Comparison of ENCODE assay signal across 11 cellular contexts in the genomic region with DNA sequence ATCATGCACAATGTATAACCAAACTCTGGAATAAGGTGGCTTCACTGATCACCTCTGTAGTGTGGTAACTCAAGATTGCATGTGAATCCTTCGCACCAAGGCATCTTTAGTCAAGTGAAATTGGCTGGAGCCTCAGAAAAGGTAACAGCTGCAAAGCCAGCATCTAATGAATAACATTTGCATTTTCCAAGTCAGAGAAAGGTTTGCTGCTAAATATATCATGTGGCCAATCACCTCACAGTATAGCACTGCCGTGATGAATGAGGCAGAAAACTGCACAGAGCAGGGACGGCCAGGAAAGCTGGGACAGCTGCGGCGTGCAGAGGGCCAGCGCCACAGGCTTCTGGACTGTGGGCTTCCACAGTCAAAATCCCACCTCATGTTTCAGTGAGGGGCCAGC. TPM values are rescaled to one million over a fixed set of nuclear protein-coding genes. Genes with fewer than 3 reads are reported as not detected.
DNase-seq lines count a peak whose midpoint lies in the region; ATAC-seq and TF ChIP-seq lines count a peak whose summit lies in the region.
"Had no signal": no experiment of that assay in that cellular context is flagged by ENCODE, and none has a peak within 500 bp of the region (broad histone marks: within the 10 kb centered on the region; RNA-seq: fewer than 3 reads in every experiment).

No MANE protein-coding gene starts in this region.

- peaks cover 98% of the 10 kb centered on the region for H3K4me1 ChIP-seq in KMS-11 (ENCODE audit: low read depth, poor library complexity, severe bottlenecking)
- peaks cover 5% of the 10 kb centered on the region for H3K4me1 ChIP-seq in upper lobe of right lung

- no peaks in the 10 kb centered on the region for H3K27me3 Mint-ChIP-seq in stimulated activated memory B cell treated with anti-CD40 and anti-IgM and Interleukin-4, amounts not matched to agents 10 μg/mL and 1 μg/mL and 100 μg/mL, for 72 hours
- H3K27me3 Mint-ChIP-seq in T-helper 17 cell, result no peaks in the 10 kb centered on the region

- H3K9me3 ChIP-seq in upper lobe of right lung, result no peaks in the 10 kb centered on the region
- no peaks in the 10 kb centered on the region for H3K9me3 ChIP-seq in T-helper 17 cell (ENCODE audit: control insufficient read depth, low read length, poor library complexity, severe bottlenecking)

- H3K79me2 ChIP-seq in KMS-11 (ENCODE audit: insufficient read depth, low read depth), result peaks cover 72% of the 10 kb centered on the region

- peak; percentile 62 for ATAC-seq in HG02759 (IDR thresholded peaks at IDR 0.05; ENCODE audit: unreplicated experiment)
- peak; percentile 80 for ATAC-seq in stimulated activated memory B cell treated with anti-CD40 and anti-IgM and Interleukin-4, amounts not matched to agents 10 μg/mL and 1 μg/mL and 100 μg/mL, for 72 hours
- no peak for ATAC-seq in upper lobe of right lung
- no peak for ATAC-seq in T-helper 17 cell

- H4K20me1 ChIP-seq in KMS-11 (ENCODE audit: insufficient read depth), result no peaks in the 10 kb centered on the region

- peak overlapping the region; percentile 48 for H3K27ac ChIP-seq in KMS-11
- H3K27ac ChIP-seq in upper lobe of right lung, result no peak overlapping the region
- H3K27ac ChIP-seq: VCaP had no signal

- H3K4me3 ChIP-seq in KMS-11 (IDR thresholded peaks at IDR 0.05; ENCODE audit: insufficient read depth, low read depth, low read length) (no peak overlapping the region), upper lobe of right lung (no peak overlapping the region)

- H3K27ac Mint-ChIP-seq in stimulated activated memory B cell treated with anti-CD40 and anti-IgM and Interleukin-4, amounts not matched to agents 10 μg/mL and 1 μg/mL and 100 μg/mL, for 72 hours, result peak overlapping the region; percentile 78
- no peak overlapping the region for H3K27ac Mint-ChIP-seq in T-helper 17 cell

- H2AFZ ChIP-seq in KMS-11 (ENCODE audit: low read depth), result no peak overlapping the region

- intact Hi-C loops in upper lobe of right lung (cut with DNase I), result no loop called here

- H3K4me3 Mint-ChIP-seq in stimulated activated memory B cell treated with anti-CD40 and anti-IgM and Interleukin-4, amounts not matched to agents 10 μg/mL and 1 μg/mL and 100 μg/mL, for 72 hours, result peak overlapping the region; percentile 54
- H3K4me3 Mint-ChIP-seq in T-helper 17 cell, result no peak overlapping the region

- DNase-seq in NCI-H82 (lab: John Stamatoyannopoulos, UW), result peak; percentile 51
- no peak for DNase-seq in NCI-H82 treated with DMSO at 0.1 percent for 48 hours (lab: John Stamatoyannopoulos, UW; ENCODE audit: unreplicated experiment)
- DNase-seq in upper lobe of right lung, result no peak
- DNase-seq in midbrain (lab: John Stamatoyannopoulos, UW), result no peak
- no peak for DNase-seq in T-helper 17 cell
- DNase-seq: 8988T, NCI-H2029 had no signal

- H3K4me1 Mint-ChIP-seq in stimulated activated memory B cell treated with anti-CD40 and anti-IgM and Interleukin-4, amounts not matched to agents 10 μg/mL and 1 μg/mL and 100 μg/mL, for 72 hours, result peaks cover 78% of the 10 kb centered on the region
- peaks cover 27% of the 10 kb centered on the region for H3K4me1 Mint-ChIP-seq in T-helper 17 cell

- peak overlapping the region; percentile 1; the same call in 1 of the 2 replicates for H3K9ac ChIP-seq in KMS-11

- peaks cover 47% of the 10 kb centered on the region for H3K36me3 Mint-ChIP-seq in stimulated activated memory B cell treated with anti-CD40 and anti-IgM and Interleukin-4, amounts not matched to agents 10 μg/mL and 1 μg/mL and 100 μg/mL, for 72 hours
- peaks cover 4% of the 10 kb centered on the region for H3K36me3 Mint-ChIP-seq in T-helper 17 cell (ENCODE audit: low read depth)

- H3K9me3 Mint-ChIP-seq in stimulated activated memory B cell treated with anti-CD40 and anti-IgM and Interleukin-4, amounts not matched to agents 10 μg/mL and 1 μg/mL and 100 μg/mL, for 72 hours, result no peaks in the 10 kb centered on the region

- no peaks in the 10 kb centered on the region for H3K27me3 ChIP-seq in KMS-11 (ENCODE audit: insufficient read depth, low read depth)
- H3K27me3 ChIP-seq in upper lobe of right lung, result no peaks in the 10 kb centered on the region

- TF ChIP-seq CTCF in KMS-11 (conservative IDR thresholded peaks at IDR 0.05; ENCODE audit: low read depth, low read length) (no peak), upper lobe of right lung (IDR thresholded peaks at IDR 0.05) (no peak)

- H3K4me2 ChIP-seq in KMS-11, result peak overlapping the region; percentile 19

- H3K36me3 ChIP-seq in KMS-11 (ENCODE audit: insufficient read depth) (no peaks in the 10 kb centered on the region), upper lobe of right lung (no peaks in the 10 kb centered on the region)

RNA-seq across cellular contexts. Expression of gene MRPS27, which starts 18.5 kb away (rescaled TPM):
- 34.2 TPM for total RNA-seq in upper lobe of right lung
- 10 to 100 TPM; 37.8 to 39.3 TPM for total RNA-seq in T-helper 17 cell

RNA-seq across cellular contexts. Expression of gene PTCD2, which starts 18.6 kb away (rescaled TPM):
- total RNA-seq in upper lobe of right lung (6.5 TPM), T-helper 17 cell (1 to 10 TPM; 4.0 to 5.9 TPM)

Comparison
In these comparisons a context has a peak if more than half of its experiments do, and no peak if none do; other contexts are left out.
1. ATAC-seq: peak in HG02759 (single experiment) and stimulated activated memory B cell treated with anti-CD40 and anti-IgM and Interleukin-4, amounts not matched to agents 10 μg/mL and 1 μg/mL and 100 μg/mL, for 72 hours (single experiment); none in upper lobe of right lung (single experiment) and T-helper 17 cell (single experiment).